21 cellular contexts compared by ENCODE assay signal in the genomic region with DNA sequence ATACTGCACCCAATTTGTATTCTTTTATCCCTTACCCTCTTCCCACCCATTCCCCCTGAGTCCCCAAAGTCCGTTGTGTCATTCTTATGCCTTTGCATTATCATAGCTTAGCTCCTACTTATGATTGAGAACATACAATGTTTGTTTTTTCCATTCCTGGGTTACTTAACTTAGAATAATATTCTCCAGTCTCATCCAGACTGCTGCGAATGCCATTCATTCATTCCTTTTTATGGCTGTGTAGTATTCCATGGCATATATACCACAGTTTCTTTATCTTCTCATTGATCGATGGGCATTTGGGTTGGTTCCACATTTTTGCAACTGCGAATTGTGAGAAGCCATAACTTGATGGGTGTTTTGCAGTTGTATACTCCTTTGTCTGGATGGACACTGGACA.
"Had no signal": no experiment of that assay in that cellular context is flagged by ENCODE, and none has a peak within 500 bp of the region (broad histone marks: within the 10 kb centered on the region; RNA-seq: fewer than 3 reads in every experiment).

No MANE protein-coding gene starts in this region.

- H3K4me1 ChIP-seq: colonic mucosa, foreskin keratinocyte, heart right ventricle, left lung, lower lobe of right lung had no signal

- DNase-seq: colonic mucosa; cortex of kidney; effector CD4-positive, alpha-beta T cell; effector memory CD4-positive, alpha-beta T cell; foreskin keratinocyte; glutamatergic neuron; head of caudate nucleus; heart right ventricle; hippocampal formation; left cardiac atrium; left lung; left ventricle myocardium superior; lower lobe of right lung; mesenchymal stem cell; mucosa of descending colon; naive B cell had no signal

- H3K4me3 ChIP-seq: colonic mucosa, esophagus muscularis mucosa, heart right ventricle, left lung, lower lobe of right lung, mucosa of descending colon had no signal

- H3K27ac ChIP-seq: colonic mucosa, esophagus muscularis mucosa, foreskin keratinocyte, heart right ventricle, left lung, lower lobe of right lung had no signal

- H3K36me3 ChIP-seq: colonic mucosa, esophagus muscularis mucosa, heart right ventricle, left lung, lower lobe of right lung had no signal

- H3K27me3 ChIP-seq: colonic mucosa, esophagus muscularis mucosa, foreskin keratinocyte, heart right ventricle, left lung had no signal

- ATAC-seq: foreskin keratinocyte, heart right ventricle, left cardiac atrium, left lung, left ventricle myocardium superior, lower lobe of right lung, mucosa of descending colon had no signal

- H3K9me3 ChIP-seq: colonic mucosa, esophagus muscularis mucosa, heart right ventricle, left lung, lower lobe of right lung, mucosa of descending colon had no signal

- FAIRE-seq: endothelial cell of umbilical vein, frontal cortex, islet of Langerhans, keratinocyte had no signal
